ENCODE assay signal across 2 cellular contexts in genomic region chr16:84800579-84800978, GRCh38.
TF ChIP-seq lines count a peak whose summit lies in the region.

No MANE protein-coding gene starts in this region.

TF ChIP-seq in HEK293, 187 proteins besides CTCF, POLR2A, EP300 and RAD21:
- TF ChIP-seq ZNF626 (tag by site-specific recombination; IDR thresholded peaks at IDR 0.05) (no peak), ZNF488 (tag by site-specific recombination; IDR thresholded peaks at IDR 0.05) (no peak), ZNF19 (tag by site-specific recombination; IDR thresholded peaks at IDR 0.05; ENCODE audit: low read depth) (no peak), RBAK (tag by site-specific recombination; IDR thresholded peaks at IDR 0.05) (peak; percentile 72; the same call in 1 of the 2 replicates), BCL6B (tag by site-specific recombination; IDR thresholded peaks at IDR 0.05) (no peak)

TF ChIP-seq in K562, 482 proteins besides CTCF, POLR2A, EP300 and RAD21:
- TF ChIP-seq POLR3A (IDR thresholded peaks at IDR 0.05; ENCODE audit: borderline replicate concordance, extremely low read depth, insufficient read depth, insufficient read length) (no peak), NFXL1 (CRISPR knock-in tag; IDR thresholded peaks at IDR 0.05) (no peak), ZNF584 (CRISPR knock-in tag; IDR thresholded peaks at IDR 0.05; ENCODE audit: low read depth) (no peak), NR2F6 (CRISPR knock-in tag; IDR thresholded peaks at IDR 0.05) (no peak), L3MBTL2 (IDR thresholded peaks at IDR 0.05) (no peak), MCM7 (IDR thresholded peaks at IDR 0.05) (no peak), BCOR (IDR thresholded peaks at IDR 0.05) (0 out of 2 replicates have a peak, but pooled peaks have one; percentile 8), GATAD2B (IDR thresholded peaks at IDR 0.05; ENCODE audit: borderline replicate concordance) (no peak), CBX3 (IDR thresholded peaks at IDR 0.05; ENCODE audit: borderline replicate concordance in 1 of 2, low read length in 2 of 2) (0 out of 3 replicates have a peak, but pooled peaks of 1 of the 2 experiments have one; percentile 19), BMI1 (IDR thresholded peaks at IDR 0.05; ENCODE audit: low read length) (no peak), MAFG (tag; conservative IDR thresholded peaks at IDR 0.05) (no peak), NELFE (IDR thresholded peaks at IDR 0.05; ENCODE audit: insufficient read depth, insufficient read length) (no peak), RBM25 (IDR thresholded peaks at IDR 0.05; ENCODE audit: low read depth, low read length, severe bottlenecking) (no peak)
- TF ChIP-seq, protein P1, sequence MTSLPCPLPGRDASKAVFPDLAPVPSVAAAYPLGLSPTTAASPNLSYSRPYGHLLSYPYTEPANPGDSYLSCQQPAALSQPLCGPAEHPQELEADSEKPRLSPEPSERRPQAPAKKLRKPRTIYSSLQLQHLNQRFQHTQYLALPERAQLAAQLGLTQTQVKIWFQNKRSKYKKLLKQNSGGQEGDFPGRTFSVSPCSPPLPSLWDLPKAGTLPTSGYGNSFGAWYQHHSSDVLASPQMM (CRISPR knock-in tag; IDR thresholded peaks at IDR 0.05) = no peak
